In the genomic region with DNA sequence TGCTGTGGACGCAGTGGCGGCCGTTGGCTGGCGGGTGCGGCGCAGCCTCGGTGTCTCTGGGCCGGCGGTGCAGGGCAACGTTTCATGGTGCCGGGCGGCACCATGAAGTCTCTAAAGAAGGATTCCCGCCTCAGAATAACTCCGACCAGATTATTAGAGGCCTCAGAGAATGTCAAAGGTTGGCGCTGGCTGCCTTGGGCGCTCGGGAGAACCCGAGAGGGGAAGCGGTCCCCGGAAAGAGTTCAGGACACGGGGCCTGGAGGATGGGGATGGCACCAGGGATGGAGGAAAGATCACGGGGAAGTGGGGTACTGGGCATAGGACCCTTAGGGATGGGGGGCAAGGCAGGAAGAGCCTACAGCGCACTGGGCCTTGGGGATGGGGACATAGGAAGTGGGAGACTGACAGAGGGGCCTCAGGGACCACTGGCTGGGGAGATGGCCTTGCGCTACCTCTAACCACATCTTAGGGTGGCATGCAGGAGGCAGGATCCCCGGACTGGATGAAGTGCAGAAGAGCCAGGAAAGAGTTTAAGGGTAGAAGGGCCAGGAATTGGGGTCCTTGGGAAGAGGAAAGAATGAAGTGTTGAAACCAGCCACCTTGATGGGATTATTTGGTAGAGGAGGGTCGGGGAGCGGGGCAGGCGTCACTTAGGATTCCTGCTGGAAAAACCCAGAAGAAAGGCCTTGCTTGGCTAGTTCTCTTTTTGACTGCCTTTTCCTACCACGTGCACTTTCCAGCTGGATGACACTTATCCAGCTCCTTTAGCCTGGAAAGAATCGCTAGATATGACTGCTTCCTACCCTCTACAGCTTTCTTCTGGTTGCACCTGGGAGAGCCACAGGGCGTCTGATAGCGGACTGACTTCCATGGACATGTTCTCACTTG, we compare ENCODE assay signal across 8 cellular contexts. TPM values are rescaled to one million over a fixed set of nuclear protein-coding genes. Genes with fewer than 3 reads are reported as not detected.
A peak's percentile ranks its signal among the peaks of the same experiment; 100 is the strongest.
DNase-seq lines count a peak whose midpoint lies in the region; ATAC-seq and TF ChIP-seq lines count a peak whose summit lies in the region.

No MANE protein-coding gene starts in this region.

- no peak for ATAC-seq in naive B cell (ENCODE audit: low read depth in 2 of 2)
- no peak for ATAC-seq in GM19035 (IDR thresholded peaks at IDR 0.05; ENCODE audit: unreplicated experiment)
- no peak for ATAC-seq in GM21367 (IDR thresholded peaks at IDR 0.05; ENCODE audit: unreplicated experiment)

- H3K27me3 ChIP-seq in A673 (replicated peaks; ENCODE audit: insufficient read depth, low read depth, low read length, poor library complexity) (no peaks in the 10 kb centered on the region), ectodermal cell (ENCODE audit: control insufficient read depth, insufficient read depth, low read length, poor library complexity, severe bottlenecking) (no peaks in the 10 kb centered on the region)

- H3K9me3 Mint-ChIP-seq in IgD-negative memory B cell (no peaks in the 10 kb centered on the region), naive B cell (no peaks in the 10 kb centered on the region)

- peaks cover 10 to 16% (median 15%) of the 10 kb centered on the region in 3 donors for H3K4me1 Mint-ChIP-seq in IgD-negative memory B cell
- H3K4me1 Mint-ChIP-seq in naive B cell = peaks cover 8 to 17% (median 12%) of the 10 kb centered on the region in 3 donors

- CTCF ChIA-PET in A673 (lab: Charles Lee) = no interaction called here

- intact Hi-C loops in A673 (cut with micrococcal nuclease; ENCODE audit: unreplicated experiment) = no loop called here

- H3K36me3 ChIP-seq in A673 (ENCODE audit: insufficient read depth, low read length, poor library complexity, severe bottlenecking) (no peaks in the 10 kb centered on the region), ectodermal cell (ENCODE audit: control insufficient read depth, insufficient read depth, low read length) (no peaks in the 10 kb centered on the region)

- H3K9me3 ChIP-seq in A673 (ENCODE audit: low read depth, low read length, poor library complexity, severe bottlenecking) (no peaks in the 10 kb centered on the region), ectodermal cell (ENCODE audit: control insufficient read depth, low read length) (no peaks in the 10 kb centered on the region)

- H3K27ac Mint-ChIP-seq in IgD-negative memory B cell (peak overlapping the region; percentile 62 to 91 (median 71)), naive B cell (peak overlapping the region in 5 of 6 donors; percentile 27 to 94 (median 79))

- H3K27me3 Mint-ChIP-seq in IgD-negative memory B cell = peaks cover 13% of the 10 kb centered on the region
- peaks cover 0 to 23% (median 13%) of the 10 kb centered on the region in 3 donors for H3K27me3 Mint-ChIP-seq in naive B cell

- no TSS peak for BruUV-seq in A673 (replicated peaks; lab: Mats Ljungman, UMichigan)

- POLR2A ChIA-PET in A673 (lab: Charles Lee; ENCODE audit: low non-redundant PET) = interaction anchor here (0.6 kb wide), 1 partner anchor 358 kb away, joined by 4 read pairs; the partner anchor contains the start of gene TOB1

- H3K36me3 Mint-ChIP-seq in IgD-negative memory B cell (peaks cover 2% of the 10 kb centered on the region), naive B cell (no peaks in the 10 kb centered on the region)

- H3K4me3 Mint-ChIP-seq in IgD-negative memory B cell (peak overlapping the region; percentile 90 to 95 (median 94)), naive B cell (peak overlapping the region; percentile 80 to 93 (median 90))

- H3K27ac ChIP-seq in A673 (ENCODE audit: low read depth, low read length, poor library complexity, severe bottlenecking) = no peak overlapping the region
- H3K27ac ChIP-seq in ectodermal cell (ENCODE audit: insufficient read depth, low read depth, low read length, poor library complexity, severe bottlenecking) = no peak overlapping the region

- H3K4me1 ChIP-seq in A673 (ENCODE audit: insufficient read depth, low read length, poor library complexity, severe bottlenecking) = peaks cover 6% of the 10 kb centered on the region
- H3K4me1 ChIP-seq in ectodermal cell (ENCODE audit: control insufficient read depth, insufficient read depth, low read length) = peaks cover 20% of the 10 kb centered on the region

- TF ChIP-seq CTCF in A673 (conservative IDR thresholded peaks at IDR 0.05; ENCODE audit: low read depth, low read length) = no peak

- H3K4me3 ChIP-seq in A673 (ENCODE audit: low read depth, low read length, poor library complexity, severe bottlenecking) = peak overlapping the region; percentile 48
- peak overlapping the region; percentile 59 for H3K4me3 ChIP-seq in ectodermal cell (ENCODE audit: insufficient read depth, low read depth, low read length)

- DNase-seq in A673 (ENCODE audit: low spot score) = no peak
- DNase-seq in naive B cell = no peak
- no peak for DNase-seq in COLO829 (ENCODE audit: low spot score)
- DNase-seq in DMS153 treated with DMSO at 0.1 percent for 48 hours (lab: John Stamatoyannopoulos, UW; ENCODE audit: unreplicated experiment) = no peak

- WGBS in ectodermal cell, 2 experiments = 27% methylated on average over 32 of the region's 32 CpGs

RNA-seq across cellular contexts. Expression of gene MYCBPAP, which starts 0.6 kb away (rescaled TPM):
- total RNA-seq in A673 (2021) = 0.92 and 1.2 TPM in 2 replicates
- polyA plus RNA-seq in IgD-negative memory B cell = 1.3 TPM
- 5.0 TPM for polyA plus RNA-seq in ectodermal cell (2013, experiment 1 of 4)
- polyA plus RNA-seq in ectodermal cell (2013, experiment 2 of 4) = 2.6 TPM
- 2.8 TPM for polyA plus RNA-seq in ectodermal cell (2013, experiment 3 of 4)
- 2.7 TPM for polyA plus RNA-seq in ectodermal cell (2013, experiment 4 of 4)
- polyA plus RNA-seq in naive B cell (ENCODE audit: low read depth in 6 of 6) = under 1 TPM in 3 of 6 donors, not detected in 3; 0.14 to 0.75 (median 0.47) TPM

RNA-seq across cellular contexts. Expression of gene EPN3, which starts 23.7 kb away (rescaled TPM):
- 0.09 TPM in 1 of 2 replicates, not detected in the other for total RNA-seq in A673 (2021)
- polyA plus RNA-seq in IgD-negative memory B cell = not detected
- not detected for polyA plus RNA-seq in ectodermal cell (2013, experiment 1 of 4)
- polyA plus RNA-seq in ectodermal cell (2013, experiment 2 of 4) = 0.12 TPM
- not detected for polyA plus RNA-seq in ectodermal cell (2013, experiment 3 of 4)
- polyA plus RNA-seq in ectodermal cell (2013, experiment 4 of 4) = 0.16 TPM
- polyA plus RNA-seq in naive B cell (ENCODE audit: low read depth in 6 of 6) = not detected

RNA-seq across cellular contexts. Expression of gene RSAD1, which starts 30.2 kb away (rescaled TPM):
- total RNA-seq in A673 (2021) = 44.3 and 48.4 TPM in 2 replicates
- polyA plus RNA-seq in IgD-negative memory B cell (54.4 TPM), naive B cell (ENCODE audit: low read depth in 6 of 6) (10 to 100 TPM; 42.1 to 58.9 (median 51.0) TPM)
- 20.8 TPM for polyA plus RNA-seq in ectodermal cell (2013, experiment 1 of 4)
- polyA plus RNA-seq in ectodermal cell (2013, experiment 2 of 4) = 17.6 TPM
- 17.8 TPM for polyA plus RNA-seq in ectodermal cell (2013, experiment 3 of 4)
- polyA plus RNA-seq in ectodermal cell (2013, experiment 4 of 4) = 18.2 TPM

RNA-seq across cellular contexts. Expression of gene SPATA20, which starts 38.2 kb away (rescaled TPM):
- total RNA-seq in A673 (2021) = 11.1 and 16.5 TPM in 2 replicates
- polyA plus RNA-seq in IgD-negative memory B cell = 12.8 TPM
- 28.3 TPM for polyA plus RNA-seq in ectodermal cell (2013, experiment 1 of 4)
- polyA plus RNA-seq in ectodermal cell (2013, experiment 2 of 4) = 28.4 TPM
- 27.3 TPM for polyA plus RNA-seq in ectodermal cell (2013, experiment 3 of 4)
- polyA plus RNA-seq in ectodermal cell (2013, experiment 4 of 4) = 27.0 TPM
- polyA plus RNA-seq in naive B cell (ENCODE audit: low read depth in 6 of 6) = 10 to 100 TPM in 4 of 6 donors, 1 to 10 TPM in 2; 8.2 to 17.0 (median 11.9) TPM

RNA-seq across cellular contexts. Expression of gene CHAD, which starts 40.1 kb away (rescaled TPM):
- 0.17 TPM in 1 of 2 replicates, not detected in the other for total RNA-seq in A673 (2021)
- polyA plus RNA-seq in IgD-negative memory B cell (41.9 TPM), naive B cell (ENCODE audit: low read depth in 6 of 6) (under 1 TPM in 3 of 6 donors, not detected in 3; 0.14 to 0.24 (median 0.16) TPM)
- polyA plus RNA-seq in ectodermal cell (2013, experiment 1 of 4) = not detected
- polyA plus RNA-seq in ectodermal cell (2013, experiment 2 of 4) = not detected
- not detected for polyA plus RNA-seq in ectodermal cell (2013, experiment 3 of 4)
- polyA plus RNA-seq in ectodermal cell (2013, experiment 4 of 4) = not detected
